ENCODE assay signal across 1 cellular context in the genomic region with DNA sequence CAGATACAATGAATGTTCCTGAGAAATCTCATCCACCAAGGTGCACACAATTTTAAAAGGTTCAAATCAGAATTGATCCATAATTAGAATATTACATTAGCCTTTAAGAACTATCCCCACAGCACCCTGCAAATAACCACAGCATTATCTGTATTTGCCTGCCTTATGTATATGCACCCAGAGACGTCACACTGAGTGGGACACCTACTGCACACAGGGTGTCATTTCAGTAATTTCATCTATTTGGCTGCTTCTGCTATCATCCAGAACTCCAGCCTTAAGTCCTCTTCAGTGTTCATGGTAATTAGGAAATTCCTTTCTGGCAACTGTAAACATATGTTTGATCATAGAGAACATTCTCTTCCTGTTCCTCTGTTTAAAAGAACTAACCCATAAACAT.
TF ChIP-seq lines count a peak whose summit lies in the region.

No MANE protein-coding gene starts in this region.

TF ChIP-seq in endothelial cell of umbilical vein, 7 proteins besides CTCF, POLR2A, EP300 and RAD21 (continued from another document):
- TF ChIP-seq, protein P1, sequence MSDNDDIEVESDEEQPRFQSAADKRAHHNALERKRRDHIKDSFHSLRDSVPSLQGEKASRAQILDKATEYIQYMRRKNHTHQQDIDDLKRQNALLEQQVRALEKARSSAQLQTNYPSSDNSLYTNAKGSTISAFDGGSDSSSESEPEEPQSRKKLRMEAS (IDR thresholded peaks at IDR 0.05; ENCODE audit: insufficient read depth, insufficient read length): no peak
- TF ChIP-seq FOS (IDR thresholded peaks at IDR 0.05; ENCODE audit: borderline replicate concordance, insufficient read depth, low read length) (no peak), EZH2 (IDR thresholded peaks at IDR 0.05; ENCODE audit: borderline replicate concordance, low read depth, low read length, severe bottlenecking) (no peak), JUN (IDR thresholded peaks at IDR 0.05; ENCODE audit: borderline replicate concordance, insufficient read depth, insufficient read length, low read depth) (no peak), MYC (IDR thresholded peaks at IDR 0.05; ENCODE audit: low read depth, low read length) (no peak)
TF ChIP-seq in endothelial cell of umbilical vein: peak in this region for 0.
